Comparison of ENCODE assay signal across 1 cellular context in genomic region chr21:29002442-29003144, GRCh38.
A peak's percentile ranks its signal among the peaks of the same experiment; 100 is the strongest.
TF ChIP-seq lines count a peak whose summit lies in the region.

No MANE protein-coding gene starts in this region.

TF ChIP-seq in HepG2, 621 proteins besides CTCF, POLR2A, EP300 and RAD21 (continued from another document and continues in another):
- peak; percentile 73; the same call in 1 of the 2 replicates for TF ChIP-seq ZBTB42 (CRISPR knock-in tag; IDR thresholded peaks at IDR 0.05)
- peak; percentile 58 for TF ChIP-seq BCL6 (CRISPR knock-in tag; IDR thresholded peaks at IDR 0.05)
- no peak for TF ChIP-seq HMGA1 (CRISPR knock-in tag; conservative IDR thresholded peaks at IDR 0.05)
- TF ChIP-seq RXRA (CRISPR knock-in tag; IDR thresholded peaks at IDR 0.05), result peak; percentile 82
- no peak for TF ChIP-seq DPF2 (CRISPR knock-in tag; IDR thresholded peaks at IDR 0.05; ENCODE audit: borderline replicate concordance, low read depth)
- TF ChIP-seq U2AF1 (optimal IDR thresholded peaks at IDR 0.05; ENCODE audit: low read depth, low read length), result peak; percentile 79
- peak; percentile 58; the same call in 1 of the 2 replicates for TF ChIP-seq ZNF556 (CRISPR knock-in tag; IDR thresholded peaks at IDR 0.05; ENCODE audit: borderline replicate concordance)
- TF ChIP-seq JUN (CRISPR knock-in tag; IDR thresholded peaks at IDR 0.05), result no peak
- no peak for TF ChIP-seq BRCA1 (CRISPR knock-in tag; IDR thresholded peaks at IDR 0.05)
- TF ChIP-seq RELA (CRISPR knock-in tag; IDR thresholded peaks at IDR 0.05), result no peak
- no peak for TF ChIP-seq TMF1 (CRISPR knock-in tag; IDR thresholded peaks at IDR 0.05; ENCODE audit: low read depth)
- TF ChIP-seq ZNF207 (IDR thresholded peaks at IDR 0.05; ENCODE audit: borderline replicate concordance), result no peak
- TF ChIP-seq ZBTB1 (CRISPR knock-in tag; IDR thresholded peaks at IDR 0.05; ENCODE audit: borderline replicate concordance), result no peak; the same call in 1 of the 2 replicates
- TF ChIP-seq ZFP82 (CRISPR knock-in tag; IDR thresholded peaks at IDR 0.05; ENCODE audit: borderline replicate concordance), result no peak
- no peak for TF ChIP-seq ARID3A (IDR thresholded peaks at IDR 0.05; ENCODE audit: low read depth, low read length)
- TF ChIP-seq ZNF484 (CRISPR knock-in tag; IDR thresholded peaks at IDR 0.05; ENCODE audit: borderline replicate concordance, low read depth), result no peak; the same call in 1 of the 2 replicates
- TF ChIP-seq FOXO1 (CRISPR knock-in tag; IDR thresholded peaks at IDR 0.05), result peak; percentile 62; the same call in 1 of the 2 replicates
- TF ChIP-seq GTF2F1 (IDR thresholded peaks at IDR 0.05; ENCODE audit: low read length), result peak; percentile 45; the same call in 1 of the 2 replicates
- peak; percentile 42; the same call in 1 of the 2 replicates for TF ChIP-seq ARHGAP35 (CRISPR knock-in tag; IDR thresholded peaks at IDR 0.05; ENCODE audit: borderline replicate concordance)
- TF ChIP-seq RFX1 (IDR thresholded peaks at IDR 0.05), result no peak
- TF ChIP-seq CREB3 (CRISPR knock-in tag; IDR thresholded peaks at IDR 0.05), result peak; percentile 76; the same call in 1 of the 2 replicates
- TF ChIP-seq MTA1 (CRISPR knock-in tag; IDR thresholded peaks at IDR 0.05; ENCODE audit: borderline replicate concordance), result peak; percentile 34; the same call in 1 of the 2 replicates
- no peak for TF ChIP-seq HMG20A (CRISPR knock-in tag; IDR thresholded peaks at IDR 0.05; ENCODE audit: borderline replicate concordance)
- TF ChIP-seq SPEN (CRISPR knock-in tag; IDR thresholded peaks at IDR 0.05; ENCODE audit: low read depth), result peak; percentile 93
- peak; percentile 88 for TF ChIP-seq ELF3 (CRISPR knock-in tag; IDR thresholded peaks at IDR 0.05)
- peak; percentile 87 for TF ChIP-seq ZNF280B (CRISPR knock-in tag; IDR thresholded peaks at IDR 0.05; ENCODE audit: borderline replicate concordance)
- no peak for TF ChIP-seq ATM (IDR thresholded peaks at IDR 0.05; ENCODE audit: borderline replicate concordance)
- no peak for TF ChIP-seq RFXANK (CRISPR knock-in tag; IDR thresholded peaks at IDR 0.05)
- no peak for TF ChIP-seq ZNF382 (CRISPR knock-in tag; IDR thresholded peaks at IDR 0.05; ENCODE audit: borderline replicate concordance)
- peak; percentile 86 for TF ChIP-seq ZSCAN31 (CRISPR knock-in tag; IDR thresholded peaks at IDR 0.05; ENCODE audit: low read depth)
- TF ChIP-seq RBM22 (optimal IDR thresholded peaks at IDR 0.05; ENCODE audit: low read length), result no peak
- TF ChIP-seq ZSCAN21 (CRISPR knock-in tag; IDR thresholded peaks at IDR 0.05; ENCODE audit: borderline replicate concordance), result peak; percentile 80; the same call in 1 of the 2 replicates
- TF ChIP-seq ISL2 (CRISPR knock-in tag; IDR thresholded peaks at IDR 0.05), result 0 out of 2 replicates have a peak, but pooled peaks have one; percentile 46
- TF ChIP-seq E2F5 (CRISPR knock-in tag; conservative IDR thresholded peaks at IDR 0.05), result no peak
- TF ChIP-seq ELF4 (CRISPR knock-in tag; IDR thresholded peaks at IDR 0.05; ENCODE audit: borderline replicate concordance), result no peak
- TF ChIP-seq RBFOX2 (IDR thresholded peaks at IDR 0.05; ENCODE audit: low read depth, low read length), result peak; percentile 96
- TF ChIP-seq MIER2 (CRISPR knock-in tag; IDR thresholded peaks at IDR 0.05), result peak; percentile 42; the same call in 1 of the 2 replicates
- TF ChIP-seq ZFP1 (CRISPR knock-in tag; IDR thresholded peaks at IDR 0.05), result 0 out of 2 replicates have a peak, but pooled peaks have one; percentile 35
- TF ChIP-seq KLF9 (CRISPR knock-in tag; IDR thresholded peaks at IDR 0.05; ENCODE audit: low read depth), result peak; percentile 68; the same call in 1 of the 2 replicates
- TF ChIP-seq WIZ (CRISPR knock-in tag; IDR thresholded peaks at IDR 0.05), result no peak
- TF ChIP-seq ATF4 (CRISPR knock-in tag; IDR thresholded peaks at IDR 0.05), result no peak
- peak; percentile 72 for TF ChIP-seq ZNF639 (CRISPR knock-in tag; conservative IDR thresholded peaks at IDR 0.05)
- peak; percentile 46; the same call in 1 of the 2 replicates for TF ChIP-seq ZNF800 (CRISPR knock-in tag; IDR thresholded peaks at IDR 0.05)
- peak; percentile 19; the same call in 1 of the 2 replicates for TF ChIP-seq SMYD3 (CRISPR knock-in tag; IDR thresholded peaks at IDR 0.05)
- no peak for TF ChIP-seq TRIM24 (CRISPR knock-in tag; IDR thresholded peaks at IDR 0.05)
- TF ChIP-seq ZC3H13 (CRISPR knock-in tag; IDR thresholded peaks at IDR 0.05), result no peak
- TF ChIP-seq ZBTB2 (CRISPR knock-in tag; IDR thresholded peaks at IDR 0.05; ENCODE audit: low read depth), result no peak
- no peak for TF ChIP-seq ZNF879 (CRISPR knock-in tag; IDR thresholded peaks at IDR 0.05)
- no peak for TF ChIP-seq MTA3 (CRISPR knock-in tag; IDR thresholded peaks at IDR 0.05)
- TF ChIP-seq FLYWCH1 (CRISPR knock-in tag; IDR thresholded peaks at IDR 0.05), result no peak
- TF ChIP-seq TEAD3 (CRISPR knock-in tag; optimal IDR thresholded peaks at IDR 0.05; ENCODE audit: borderline replicate concordance), result peak; percentile 68
- 0 out of 2 replicates have a peak, but pooled peaks have one; percentile 56 for TF ChIP-seq DNMT1 (CRISPR knock-in tag; IDR thresholded peaks at IDR 0.05)
- no peak for TF ChIP-seq ZNF496 (CRISPR knock-in tag; IDR thresholded peaks at IDR 0.05; ENCODE audit: insufficient replicate concordance)
- no peak for TF ChIP-seq SYNCRIP (IDR thresholded peaks at IDR 0.05; ENCODE audit: insufficient read depth, low read depth, low read length)
- TF ChIP-seq ZNF629 (CRISPR knock-in tag; conservative IDR thresholded peaks at IDR 0.05), result no peak; the same call in 1 of the 2 replicates
- TF ChIP-seq ZNF777 (CRISPR knock-in tag; IDR thresholded peaks at IDR 0.05), result 0 out of 2 replicates have a peak, but pooled peaks have one; percentile 28
- TF ChIP-seq MAZ (IDR thresholded peaks at IDR 0.05; ENCODE audit: borderline replicate concordance, low read depth, low read length), result no peak
- TF ChIP-seq MAZ (CRISPR knock-in tag; IDR thresholded peaks at IDR 0.05; ENCODE audit: low read depth), result peak; percentile 36; the same call in 1 of the 2 replicates
- no peak for TF ChIP-seq GPBP1L1 (CRISPR knock-in tag; IDR thresholded peaks at IDR 0.05)
- TF ChIP-seq ZNF468 (CRISPR knock-in tag; IDR thresholded peaks at IDR 0.05), result no peak; the same call in 1 of the 2 replicates
- peak; percentile 82; the same call in 1 of the 2 replicates for TF ChIP-seq NCOA1 (CRISPR knock-in tag; IDR thresholded peaks at IDR 0.05)
- TF ChIP-seq MEF2D (CRISPR knock-in tag; IDR thresholded peaks at IDR 0.05), result peak; percentile 49; the same call in 1 of the 2 replicates
- no peak for TF ChIP-seq SOX6 (IDR thresholded peaks at IDR 0.05)
- peak; percentile 35; the same call in 1 of the 2 replicates for TF ChIP-seq SOX6 (CRISPR knock-in tag; IDR thresholded peaks at IDR 0.05)
- peak; percentile 71 for TF ChIP-seq ZBTB38 (CRISPR knock-in tag; IDR thresholded peaks at IDR 0.05)
- TF ChIP-seq RFXAP (CRISPR knock-in tag; IDR thresholded peaks at IDR 0.05; ENCODE audit: borderline replicate concordance), result peak; percentile 76; the same call in 1 of the 2 replicates
- TF ChIP-seq TAF15 (IDR thresholded peaks at IDR 0.05; ENCODE audit: low read depth, low read length, poor library complexity, severe bottlenecking), result no peak
- peak; percentile 73 for TF ChIP-seq ZNF709 (CRISPR knock-in tag; IDR thresholded peaks at IDR 0.05)
